31 cellular contexts compared by ENCODE assay signal in genomic region chr20:2037296-2037914, GRCh38. TPM values are rescaled to one million over a fixed set of nuclear protein-coding genes. Genes with fewer than 3 reads are reported as not detected.
"Had no signal": no experiment of that assay in that cellular context is flagged by ENCODE, and none has a peak within 500 bp of the region (broad histone marks: within the 10 kb centered on the region; RNA-seq: fewer than 3 reads in every experiment).

No MANE protein-coding gene starts in this region.

- FAIRE-seq: colon, endothelial cell of umbilical vein, islet of Langerhans, keratinocyte had no signal

- DNase-seq: dermis blood vessel endothelial cell; dorsolateral prefrontal cortex; effector CD4-positive, alpha-beta T cell; effector memory CD4-positive, alpha-beta T cell; esophagus squamous epithelium; foreskin fibroblast; foreskin melanocyte; gastrocnemius medialis; glutamatergic neuron; head of caudate nucleus; heart right ventricle; hippocampal formation; left cardiac atrium; left lung; left ventricle myocardium superior; lower lobe of right lung; midbrain; naive thymus-derived CD4-positive, alpha-beta T cell had no signal

- H3K27ac Mint-ChIP-seq: memory B cell had no signal

- H3K9me3 ChIP-seq: esophagus squamous epithelium, gastrocnemius medialis, heart right ventricle, left lung, lower lobe of right lung had no signal

- H3K27ac ChIP-seq: coronary artery, dorsolateral prefrontal cortex, esophagus squamous epithelium, gastrocnemius medialis, heart right ventricle, left lung, lower lobe of right lung had no signal

- H3K4me3 Mint-ChIP-seq: memory B cell; naive thymus-derived CD4-positive, alpha-beta T cell had no signal

- H3K4me3 ChIP-seq: coronary artery, dorsolateral prefrontal cortex, esophagus squamous epithelium, gastrocnemius medialis, heart right ventricle, left lung, lower lobe of right lung had no signal

- H3K4me1 ChIP-seq: esophagus squamous epithelium, gastrocnemius medialis, heart right ventricle, left lung, lower lobe of right lung had no signal

- H3K4me1 Mint-ChIP-seq: memory B cell had no signal

- H3K36me3 ChIP-seq: esophagus squamous epithelium, gastrocnemius medialis, heart right ventricle, left lung, lower lobe of right lung had no signal

- ATAC-seq: gastrocnemius medialis; heart right ventricle; left cardiac atrium; left lung; left ventricle myocardium superior; lower lobe of right lung; naive thymus-derived CD4-positive, alpha-beta T cell had no signal

RNA-seq across cellular contexts. Expression of gene PDYN, which starts 43.5 kb away (rescaled TPM):
- total RNA-seq: dermis blood vessel endothelial cell; endothelial cell of umbilical vein; epithelial cell of proximal tubule; esophagus squamous epithelium; gastrocnemius medialis; glomerular endothelial cell; heart right ventricle; kidney epithelial cell; left cardiac atrium; left lung; left ventricle myocardium superior; lower leg skin; lower lobe of right lung; lung microvascular endothelial cell; mucosa of gallbladder; naive thymus-derived CD4-positive, alpha-beta T cell had no signal
- polyA plus RNA-seq: endothelial cell of umbilical vein; esophagus; heart right ventricle; keratinocyte; naive thymus-derived CD4-positive, alpha-beta T cell had no signal
